18 cellular contexts compared by ENCODE assay signal in the genomic region with DNA sequence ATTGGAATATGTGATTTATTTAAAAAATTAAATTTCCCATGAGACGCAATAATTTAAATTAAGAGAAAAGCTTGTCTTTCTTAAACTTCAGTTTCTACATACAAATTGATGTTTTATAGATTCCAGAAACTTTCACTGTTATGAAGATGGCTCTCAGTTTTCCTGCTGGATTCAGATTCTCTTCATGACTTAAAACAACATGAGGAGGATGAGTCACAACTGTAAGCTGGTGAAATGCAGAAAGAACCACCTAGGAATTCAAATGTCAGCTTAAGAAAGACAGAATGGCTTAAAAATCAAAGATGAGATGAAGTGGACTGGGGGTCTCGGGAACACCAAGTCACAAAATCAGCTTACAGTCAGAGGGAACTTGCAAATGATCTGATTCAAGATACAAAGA.
A peak's percentile ranks its signal among the peaks of the same experiment; 100 is the strongest.
DNase-seq lines count a peak whose midpoint lies in the region; ATAC-seq, FAIRE-seq and TF ChIP-seq lines count a peak whose summit lies in the region.
"Had no signal": no experiment of that assay in that cellular context is flagged by ENCODE, and none has a peak within 500 bp of the region (broad histone marks: within the 10 kb centered on the region; RNA-seq: fewer than 3 reads in every experiment).

No MANE protein-coding gene starts in this region.

- peak; percentile 64 for DNase-seq in AG20443 (ENCODE audit: low spot score)
- peak; percentile 88 for DNase-seq in PC-3
- peak; percentile 37 for DNase-seq in endothelial cell of umbilical vein (ENCODE audit: low read depth, low spot score)
- DNase-seq in retinal pigment epithelial cell (ENCODE audit: low read depth) = peak; percentile 27
- no peak for DNase-seq in midbrain (lab: John Stamatoyannopoulos, UW)
- no peak for DNase-seq in SK-N-DZ (ENCODE audit: low spot score)
- DNase-seq in activated T-cell treated with anti-CD3 and anti-CD28 coated beads, Interleukin-2, amount 50 U/mL, for 4 hours = no peak
- DNase-seq: activated CD4-positive, CD25-positive, alpha-beta regulatory T cell; activated T-cell treated with anti-CD3 and anti-CD28 coated beads, Interleukin-2, amount 50 U/mL, for 48 hours; CD4-positive, alpha-beta memory T cell; central memory CD4-positive, alpha-beta T cell; islet precursor cell; naive B cell; NCI-H526 treated with DMSO at 0.1 percent for 48 hours; stimulated activated CD4-positive, alpha-beta T cell treated with anti-CD3 and anti-CD28 coated beads, Interleukin-12 subunit alpha, Interleukin-12 subunit beta, amount 100 ng/mL, for 4 hours had no signal

- H3K4me3 ChIP-seq in PC-3 (ENCODE audit: low read length) = no peak overlapping the region
- H3K4me3 ChIP-seq in endothelial cell of umbilical vein (replicated peaks in 1 of 3; ENCODE audit: insufficient read depth in 1 of 3, low read depth in 1 of 3, low read length in 3 of 3) = no peak overlapping the region
- H3K4me3 ChIP-seq in retinal pigment epithelial cell (ENCODE audit: low read length) = no peak overlapping the region
- H3K4me3 ChIP-seq: esophagus muscularis mucosa had no signal

- H4K20me1 ChIP-seq in PC-3 (ENCODE audit: low read length) = no peaks in the 10 kb centered on the region
- H4K20me1 ChIP-seq in endothelial cell of umbilical vein (replicated peaks; ENCODE audit: control insufficient read depth, extremely low read depth, insufficient read depth, low read length) = no peaks in the 10 kb centered on the region

- no peak for TF ChIP-seq CTCF in PC-3 (conservative IDR thresholded peaks at IDR 0.05; ENCODE audit: low read depth, low read length)
- no peak for TF ChIP-seq CTCF in endothelial cell of umbilical vein (IDR thresholded peaks at IDR 0.05; ENCODE audit: extremely low read depth in 1 of 2, insufficient read depth in 1 of 2, low read depth in 1 of 2, low read length in 2 of 2)
- no peak for TF ChIP-seq CTCF in retinal pigment epithelial cell (conservative IDR thresholded peaks at IDR 0.05; ENCODE audit: low read depth, low read length)

- BruUV-seq in PC-3 (replicated peaks; lab: Mats Ljungman, UMichigan) (no TSS peak), endothelial cell of umbilical vein (replicated peaks; lab: Mats Ljungman, UMichigan) (no TSS peak)

- H3K9ac ChIP-seq in PC-3 (ENCODE audit: low read length) (peak overlapping the region; percentile 64), endothelial cell of umbilical vein (replicated peaks; ENCODE audit: extremely low read depth, insufficient read depth, low read length) (no peak overlapping the region)

- H3K9me3 ChIP-seq in PC-3 (ENCODE audit: low read length) (no peaks in the 10 kb centered on the region), endothelial cell of umbilical vein (replicated peaks; ENCODE audit: control insufficient read depth, insufficient read depth, low read length) (no peaks in the 10 kb centered on the region)
- H3K9me3 ChIP-seq: esophagus muscularis mucosa had no signal

- no peaks in the 10 kb centered on the region for H3K9me3 Mint-ChIP-seq in activated T-cell treated with anti-CD3 and anti-CD28 coated beads, Interleukin-2, amount 50 U/mL, for 4 hours

- H3K27ac ChIP-seq in PC-3 (ENCODE audit: low read length) (peak overlapping the region; percentile 86), endothelial cell of umbilical vein (ENCODE audit: insufficient read depth, low read depth, low read length) (no peak overlapping the region)
- H3K27ac ChIP-seq: HL-60 had no signal

- dilution Hi-C loops in endothelial cell of umbilical vein (cut with MboI; ENCODE audit: extremely low pct_ligation_motif_present, low sequenced_read_pairs) = no loop called here

- peak overlapping the region; percentile 14 for H3K4me2 ChIP-seq in PC-3 (ENCODE audit: low read length)
- H3K4me2 ChIP-seq in endothelial cell of umbilical vein (ENCODE audit: insufficient read depth, low read length) = no peak overlapping the region

- H3F3A ChIP-seq in PC-3 (ENCODE audit: low read length, unreplicated experiment) = peaks cover 6% of the 10 kb centered on the region

- ATAC-seq in PC-3 (peak; percentile 54), GM19351 (IDR thresholded peaks at IDR 0.05; ENCODE audit: unreplicated experiment) (no peak)
- no peak for ATAC-seq in activated T-cell treated with anti-CD3 and anti-CD28 coated beads, Interleukin-2, amount 50 U/mL, for 4 hours

- H3K36me3 ChIP-seq in PC-3 (ENCODE audit: low read depth, low read length) (peaks cover 5% of the 10 kb centered on the region; the same call in 1 of the 2 replicates), endothelial cell of umbilical vein (ENCODE audit: control insufficient read depth in 2 of 2, extremely low read depth in 1 of 2, insufficient read depth in 2 of 2, low read length in 2 of 2) (no peaks in the 10 kb centered on the region)
- H3K36me3 ChIP-seq: esophagus muscularis mucosa had no signal

- TF ChIP-seq POLR2A in endothelial cell of umbilical vein (IDR thresholded peaks at IDR 0.05; ENCODE audit: low read depth, low read length) = no peak

- H3K27me3 ChIP-seq in PC-3 (ENCODE audit: low read length) = no peaks in the 10 kb centered on the region
- H3K27me3 ChIP-seq in endothelial cell of umbilical vein (ENCODE audit: control insufficient read depth in 2 of 2, insufficient read depth in 2 of 2, low read length in 2 of 2) = no peaks in the 10 kb centered on the region
- H3K27me3 ChIP-seq: esophagus muscularis mucosa had no signal

- H3K36me3 Mint-ChIP-seq in activated T-cell treated with anti-CD3 and anti-CD28 coated beads, Interleukin-2, amount 50 U/mL, for 4 hours (ENCODE audit: insufficient read depth) = no peaks in the 10 kb centered on the region
- H3K36me3 Mint-ChIP-seq: CD4-positive, alpha-beta memory T cell had no signal

- H3K4me3 Mint-ChIP-seq in activated T-cell treated with anti-CD3 and anti-CD28 coated beads, Interleukin-2, amount 50 U/mL, for 4 hours = no peak overlapping the region
- H3K4me3 Mint-ChIP-seq: CD4-positive, alpha-beta memory T cell; naive B cell had no signal

- H3K9me1 ChIP-seq in endothelial cell of umbilical vein (replicated peaks; ENCODE audit: control insufficient read depth, extremely low read depth, insufficient read depth, low read length) = no peaks in the 10 kb centered on the region

- H3K79me2 ChIP-seq in PC-3 (ENCODE audit: low read length) (peaks cover 11% of the 10 kb centered on the region; the same call in 1 of the 2 replicates), endothelial cell of umbilical vein (ENCODE audit: control insufficient read depth, insufficient read depth, low read length) (no peaks in the 10 kb centered on the region)

- POLR2A ChIA-PET in PC-3 (lab: Charles Lee; ENCODE audit: unreplicated experiment) = interaction anchor here (0.7 to 1.1 kb wide), 3 partner anchors 14 to 37 kb away, joined by 3 to 4 read pairs (median 4); no protein-coding TSS in a partner anchor
- POLR2A ChIA-PET in endothelial cell of umbilical vein (lab: Charles Lee) = no interaction called here

- H2AFZ ChIP-seq in PC-3 (ENCODE audit: low read length) (no peak overlapping the region), endothelial cell of umbilical vein (ENCODE audit: low read depth, low read length) (no peak overlapping the region)

- H3K27me3 Mint-ChIP-seq in activated T-cell treated with anti-CD3 and anti-CD28 coated beads, Interleukin-2, amount 50 U/mL, for 4 hours (ENCODE audit: low read depth) = peaks cover 3% of the 10 kb centered on the region
- H3K27me3 Mint-ChIP-seq: CD4-positive, alpha-beta memory T cell had no signal

- peak; percentile 92 for FAIRE-seq in endothelial cell of umbilical vein (lab: Jason Lieb, UNC)

- intact Hi-C loops in PC-3 (cut with micrococcal nuclease) (loop anchor here (1.0 to 2.0 kb wide), 3 partner anchors 30 to 283 kb away; no protein-coding TSS in a partner anchor), endothelial cell of umbilical vein (cut with micrococcal nuclease) (no loop called here)

- no peaks in the 10 kb centered on the region for H3K9me2 ChIP-seq in PC-3 (replicated peaks; ENCODE audit: low read length)

- CTCF ChIA-PET in PC-3 (lab: Charles Lee) = interaction anchor here (0.6 to 1.3 kb wide), 4 partner anchors 25 to 192 kb away, joined by 3 to 8 read pairs (median 5); no protein-coding TSS in a partner anchor
- CTCF ChIA-PET in endothelial cell of umbilical vein (lab: Charles Lee) = interaction anchor here (0.7 to 1.6 kb wide), 5 partner anchors 9 to 49 kb away, joined by 3 to 7 read pairs (median 4); no protein-coding TSS in a partner anchor

- H3K4me1 ChIP-seq in PC-3 (ENCODE audit: insufficient read depth, low read length) (peaks cover 42% of the 10 kb centered on the region), endothelial cell of umbilical vein (ENCODE audit: control insufficient read depth, extremely low read depth, insufficient read depth, low read length) (peaks cover 5% of the 10 kb centered on the region)

- H3K4me1 Mint-ChIP-seq in activated T-cell treated with anti-CD3 and anti-CD28 coated beads, Interleukin-2, amount 50 U/mL, for 4 hours (ENCODE audit: low read depth) = no peaks in the 10 kb centered on the region
- H3K4me1 Mint-ChIP-seq: CD4-positive, alpha-beta memory T cell; naive B cell had no signal

TF ChIP-seq in endothelial cell of umbilical vein, 7 proteins besides CTCF, POLR2A, EP300 and RAD21:
- TF ChIP-seq MYC (IDR thresholded peaks at IDR 0.05; ENCODE audit: low read depth, low read length) (no peak), JUN (IDR thresholded peaks at IDR 0.05; ENCODE audit: borderline replicate concordance, insufficient read depth, insufficient read length, low read depth) (no peak), GATA2 (IDR thresholded peaks at IDR 0.05; ENCODE audit: insufficient read depth, insufficient read length, low read depth, low read length) (no peak), POLR2AphosphoS5 (IDR thresholded peaks at IDR 0.05; ENCODE audit: insufficient read depth, low read depth, low read length) (no peak), MAX (IDR thresholded peaks at IDR 0.05; ENCODE audit: insufficient read depth, insufficient read length) (no peak), FOS (IDR thresholded peaks at IDR 0.05; ENCODE audit: borderline replicate concordance, insufficient read depth, low read length) (peak; percentile 84)

Comparison
In these comparisons a context has a peak if more than half of its experiments do, and no peak if none do; other contexts are left out.
1. DNase-seq: peak in AG20443 (single experiment), PC-3 (single experiment), endothelial cell of umbilical vein (single experiment) and retinal pigment epithelial cell (single experiment); none in midbrain (single experiment), SK-N-DZ (single experiment) and activated T-cell treated with anti-CD3 and anti-CD28 coated beads, Interleukin-2, amount 50 U/mL, for 4 hours (single experiment).